ENCODE assay signal across 1 cellular context in genomic region chr1:111476214-111476613, GRCh38.
A peak's percentile ranks its signal among the peaks of the same experiment; 100 is the strongest.
TF ChIP-seq lines count a peak whose summit lies in the region.

No MANE protein-coding gene starts in this region.

TF ChIP-seq in HepG2, 621 proteins besides CTCF, POLR2A, EP300 and RAD21:
- TF ChIP-seq ISL2 (CRISPR knock-in tag; IDR thresholded peaks at IDR 0.05), result no peak
- TF ChIP-seq ESRRA (CRISPR knock-in tag; IDR thresholded peaks at IDR 0.05; ENCODE audit: low read depth), result peak; percentile 62; the same call in 1 of the 2 replicates
- TF ChIP-seq ZNF639 (CRISPR knock-in tag; conservative IDR thresholded peaks at IDR 0.05), result no peak
